Comparison of ENCODE assay signal across 26 cellular contexts in genomic region chr1:21887796-21888195, GRCh38.
"Had no signal": no experiment of that assay in that cellular context is flagged by ENCODE, and none has a peak within 500 bp of the region (broad histone marks: within the 10 kb centered on the region; RNA-seq: fewer than 3 reads in every experiment).

No MANE protein-coding gene starts in this region.

- DNase-seq: activated CD4-positive, alpha-beta memory T cell treated with anti-CD3 and anti-CD28 coated beads, Interleukin-2, amount 10 ng/mL, durations not matched to agents 7 days and 5 days; activated CD4-positive, alpha-beta T cell treated with anti-CD3 and anti-CD28 coated beads for 1 hour; activated CD4-positive, alpha-beta T cell treated with anti-CD3 and anti-CD28 coated beads for 4 hours; activated CD4-positive, alpha-beta T cell treated with anti-CD3 and anti-CD28 coated beads, Interleukin-2, amount 10 ng/mL, durations not matched to agents 7 days and 5 days; activated CD4-positive, alpha-beta T cell treated with anti-CD3 and anti-CD28 coated beads, Interleukin-2, amount 50 U/mL, for 4 hours; activated effector memory CD4-positive, alpha-beta T cell treated with anti-CD3 and anti-CD28 coated beads, Interleukin-2, amount 50 U/mL, for 16 hours; activated naive CD4-positive, alpha-beta T cell treated with anti-CD3 and anti-CD28 coated beads for 36 hours; activated naive CD8-positive, alpha-beta T cell treated with anti-CD3 and anti-CD28 coated beads for 36 hours; activated naive CD8-positive, alpha-beta T cell treated with anti-CD3 and anti-CD28 coated beads, Interleukin-2, amount 50 U/mL, for 24 hours; activated T-cell treated with anti-CD3 and anti-CD28 coated beads, Interleukin-2, amount 50 U/mL, for 4 hours; adrenal gland; amygdala; caudate nucleus; cortex of kidney; dermis blood vessel endothelial cell; effector CD4-positive, alpha-beta T cell; effector memory CD8-positive, alpha-beta T cell; erythroblast; esophagus squamous epithelium; foreskin melanocyte; head of caudate nucleus; T-helper 2 cell had no signal

- H3K27ac ChIP-seq: adrenal gland, body of pancreas had no signal

- H3K9me3 Mint-ChIP-seq: activated CD4-positive, alpha-beta memory T cell treated with anti-CD3 and anti-CD28 coated beads, Interleukin-2, amount 10 ng/mL, durations not matched to agents 7 days and 5 days; activated CD4-positive, alpha-beta T cell treated with anti-CD3 and anti-CD28 coated beads, Interleukin-2, amount 10 ng/mL, durations not matched to agents 7 days and 5 days; activated naive CD4-positive, alpha-beta T cell treated with anti-CD3 and anti-CD28 coated beads for 36 hours; activated naive CD4-positive, alpha-beta T cell treated with anti-CD3 and anti-CD28 coated beads, Interleukin-2, amount 50 U/mL, for 24 hours; activated naive CD8-positive, alpha-beta T cell treated with anti-CD3 and anti-CD28 coated beads for 36 hours; activated naive CD8-positive, alpha-beta T cell treated with anti-CD3 and anti-CD28 coated beads, Interleukin-2, amount 50 U/mL, for 24 hours; activated T-cell treated with anti-CD3 and anti-CD28 coated beads, Interleukin-2, amount 50 U/mL, for 4 hours; activated T-helper 1 cell treated with anti-CD3 and anti-CD28 coated beads, Interleukin-12 subunit alpha, Interleukin-12 subunit beta, Interleukin-2, Interleukin-4 antibody, amounts not matched to agents 30 ng/mL and 10 ng/mL and 1 ng/mL, durations not matched to agents 14 hours and 24 hours and 36 hours; activated T-helper 2 cell treated with anti-CD3 and anti-CD28 coated beads, Interferon-gamma antibody, Interleukin-2, Interleukin-4, amounts not matched to agents 10 μg/mL and 5 μg/mL and 100 μg/mL, durations not matched to agents 14 hours and 24 hours and 36 hours; effector memory CD8-positive, alpha-beta T cell had no signal

- H3K4me3 Mint-ChIP-seq: activated CD4-positive, alpha-beta memory T cell treated with anti-CD3 and anti-CD28 coated beads, Interleukin-2, amount 10 ng/mL, durations not matched to agents 7 days and 5 days; activated CD4-positive, alpha-beta T cell treated with anti-CD3 and anti-CD28 coated beads, Interleukin-2, amount 10 ng/mL, durations not matched to agents 7 days and 5 days; activated naive CD4-positive, alpha-beta T cell treated with anti-CD3 and anti-CD28 coated beads for 36 hours; activated naive CD4-positive, alpha-beta T cell treated with anti-CD3 and anti-CD28 coated beads, Interleukin-2, amount 50 U/mL, for 24 hours; activated naive CD8-positive, alpha-beta T cell treated with anti-CD3 and anti-CD28 coated beads for 36 hours; activated naive CD8-positive, alpha-beta T cell treated with anti-CD3 and anti-CD28 coated beads, Interleukin-2, amount 50 U/mL, for 24 hours; activated T-cell treated with anti-CD3 and anti-CD28 coated beads, Interleukin-2, amount 50 U/mL, for 4 hours; activated T-helper 1 cell treated with anti-CD3 and anti-CD28 coated beads, Interleukin-12 subunit alpha, Interleukin-12 subunit beta, Interleukin-2, Interleukin-4 antibody, amounts not matched to agents 30 ng/mL and 10 ng/mL and 1 ng/mL, durations not matched to agents 14 hours and 24 hours and 36 hours; effector memory CD8-positive, alpha-beta T cell had no signal

- H3K36me3 Mint-ChIP-seq: activated naive CD4-positive, alpha-beta T cell treated with anti-CD3 and anti-CD28 coated beads, Interleukin-2, amount 50 U/mL, for 24 hours; activated naive CD8-positive, alpha-beta T cell treated with anti-CD3 and anti-CD28 coated beads for 36 hours had no signal

- H3K4me1 Mint-ChIP-seq: activated CD4-positive, alpha-beta memory T cell treated with anti-CD3 and anti-CD28 coated beads, Interleukin-2, amount 10 ng/mL, durations not matched to agents 7 days and 5 days; activated CD4-positive, alpha-beta T cell treated with anti-CD3 and anti-CD28 coated beads, Interleukin-2, amount 10 ng/mL, durations not matched to agents 7 days and 5 days; activated naive CD4-positive, alpha-beta T cell treated with anti-CD3 and anti-CD28 coated beads, Interleukin-2, amount 50 U/mL, for 24 hours; activated naive CD8-positive, alpha-beta T cell treated with anti-CD3 and anti-CD28 coated beads for 36 hours; activated naive CD8-positive, alpha-beta T cell treated with anti-CD3 and anti-CD28 coated beads, Interleukin-2, amount 50 U/mL, for 24 hours had no signal

- H3K27ac Mint-ChIP-seq: activated CD4-positive, alpha-beta memory T cell treated with anti-CD3 and anti-CD28 coated beads, Interleukin-2, amount 10 ng/mL, durations not matched to agents 7 days and 5 days; activated CD4-positive, alpha-beta T cell treated with anti-CD3 and anti-CD28 coated beads, Interleukin-2, amount 10 ng/mL, durations not matched to agents 7 days and 5 days; activated naive CD4-positive, alpha-beta T cell treated with anti-CD3 and anti-CD28 coated beads for 36 hours; activated naive CD4-positive, alpha-beta T cell treated with anti-CD3 and anti-CD28 coated beads, Interleukin-2, amount 50 U/mL, for 24 hours; activated naive CD8-positive, alpha-beta T cell treated with anti-CD3 and anti-CD28 coated beads for 36 hours; activated naive CD8-positive, alpha-beta T cell treated with anti-CD3 and anti-CD28 coated beads, Interleukin-2, amount 50 U/mL, for 24 hours; activated T-helper 1 cell treated with anti-CD3 and anti-CD28 coated beads, Interleukin-12 subunit alpha, Interleukin-12 subunit beta, Interleukin-2, Interleukin-4 antibody, amounts not matched to agents 30 ng/mL and 10 ng/mL and 1 ng/mL, durations not matched to agents 14 hours and 24 hours and 36 hours; activated T-helper 2 cell treated with anti-CD3 and anti-CD28 coated beads, Interferon-gamma antibody, Interleukin-2, Interleukin-4, amounts not matched to agents 10 μg/mL and 5 μg/mL and 100 μg/mL, durations not matched to agents 14 hours and 24 hours and 36 hours; effector memory CD8-positive, alpha-beta T cell had no signal

- H3K27me3 ChIP-seq: adrenal gland, body of pancreas, esophagus squamous epithelium had no signal

- ATAC-seq: activated naive CD8-positive, alpha-beta T cell treated with anti-CD3 and anti-CD28 coated beads, Interleukin-2, amount 50 U/mL, for 24 hours; activated T-cell treated with anti-CD3 and anti-CD28 coated beads, Interleukin-2, amount 50 U/mL, for 4 hours; body of pancreas; effector memory CD8-positive, alpha-beta T cell had no signal

- H3K27me3 Mint-ChIP-seq: activated CD4-positive, alpha-beta memory T cell treated with anti-CD3 and anti-CD28 coated beads, Interleukin-2, amount 10 ng/mL, durations not matched to agents 7 days and 5 days; activated CD4-positive, alpha-beta T cell treated with anti-CD3 and anti-CD28 coated beads, Interleukin-2, amount 10 ng/mL, durations not matched to agents 7 days and 5 days; activated naive CD4-positive, alpha-beta T cell treated with anti-CD3 and anti-CD28 coated beads, Interleukin-2, amount 50 U/mL, for 24 hours; activated naive CD8-positive, alpha-beta T cell treated with anti-CD3 and anti-CD28 coated beads for 36 hours; activated naive CD8-positive, alpha-beta T cell treated with anti-CD3 and anti-CD28 coated beads, Interleukin-2, amount 50 U/mL, for 24 hours had no signal

- H3K4me3 ChIP-seq: adrenal gland, body of pancreas, esophagus squamous epithelium had no signal

- H3K4me1 ChIP-seq: body of pancreas had no signal

- H3K9me3 ChIP-seq: adrenal gland, body of pancreas, esophagus squamous epithelium had no signal
